ENCODE assay signal across 18 cellular contexts in genomic region chr17:9958586-9959281, GRCh38. TPM values are rescaled to one million over a fixed set of nuclear protein-coding genes. Genes with fewer than 3 reads are reported as not detected.
A peak's percentile ranks its signal among the peaks of the same experiment; 100 is the strongest.
DNase-seq lines count a peak whose midpoint lies in the region; ATAC-seq and TF ChIP-seq lines count a peak whose summit lies in the region.
"Had no signal": no experiment of that assay in that cellular context is flagged by ENCODE, and none has a peak within 500 bp of the region (broad histone marks: within the 10 kb centered on the region; RNA-seq: fewer than 3 reads in every experiment).

No MANE protein-coding gene starts in this region.

- H3K4me1 ChIP-seq in GM23338 (ENCODE audit: insufficient read depth) = peaks cover 16% of the 10 kb centered on the region

- H3K27ac ChIP-seq in GM23338 (ENCODE audit: low read depth) = no peak overlapping the region
- H3K27ac ChIP-seq in caudate nucleus (ENCODE audit: low read depth, low read length) = peak overlapping the region; percentile 71
- H3K27ac ChIP-seq: heart right ventricle, PC-9, WERI-Rb-1 had no signal

- DNase-seq in GM23338 (ENCODE audit: low spot score) (peak; percentile 65), caudate nucleus (lab: John Stamatoyannopoulos, UW) (peak in 48 of 61 donors; percentile 13 to 96 (median 70)), iPS-NIHi11 (ENCODE audit: low spot score) (peak; percentile 66), progenitor cell of endocrine pancreas (ENCODE audit: low spot score, unreplicated experiment) (no peak), dedifferentiated amniotic fluid mesenchymal stem cell (ENCODE audit: extremely low spot score) (no peak), GDM1 (lab: John Stamatoyannopoulos, UW) (no peak)
- DNase-seq in activated CD8-positive, alpha-beta memory T cell treated with anti-CD3 and anti-CD28 coated beads, Interleukin-2, amount 50 U/mL, for 48 hours = no peak
- DNase-seq: activated naive CD4-positive, alpha-beta T cell treated with Interleukin-2 at 50 U/mL for 16 hours; activated T-cell treated with anti-CD3 and anti-CD28 coated beads for 4 hours; COR-L47 had no signal

- peak overlapping the region; percentile 63 for H3K4me3 Mint-ChIP-seq in GM23338
- H3K4me3 Mint-ChIP-seq in progenitor cell of endocrine pancreas (ENCODE audit: low read depth) = peak overlapping the region; percentile 31
- H3K4me3 Mint-ChIP-seq: T-helper 1 cell treated with Interleukin-12 subunit alpha and Interleukin-12 subunit beta and Interleukin-4 antibody, amounts not matched to agents 30 μg/mL and 1 μg/mL, for 36 hours had no signal

- TF ChIP-seq CTCF in GM23338 (conservative IDR thresholded peaks at IDR 0.05; ENCODE audit: low read depth in 2 of 2) (no peak), progenitor cell of endocrine pancreas (IDR thresholded peaks at IDR 0.05; ENCODE audit: unreplicated experiment) (no peak)

- peaks cover 19% of the 10 kb centered on the region for H3K27me3 Mint-ChIP-seq in GM23338 (ENCODE audit: insufficient read depth, low read depth, poor library complexity)
- peaks cover 43% of the 10 kb centered on the region for H3K27me3 Mint-ChIP-seq in progenitor cell of endocrine pancreas

- H3K9me3 Mint-ChIP-seq in GM23338 (no peaks in the 10 kb centered on the region; the same call in 2 of the 3 replicates), progenitor cell of endocrine pancreas (ENCODE audit: low read depth) (no peaks in the 10 kb centered on the region)
- H3K9me3 Mint-ChIP-seq: T-helper 1 cell treated with Interleukin-12 subunit alpha and Interleukin-12 subunit beta and Interleukin-4 antibody, amounts not matched to agents 30 μg/mL and 1 μg/mL, for 36 hours had no signal

- H3K27ac Mint-ChIP-seq in GM23338 (no peak overlapping the region), progenitor cell of endocrine pancreas (no peak overlapping the region)
- H3K27ac Mint-ChIP-seq: T-helper 1 cell treated with Interleukin-12 subunit alpha and Interleukin-12 subunit beta and Interleukin-4 antibody, amounts not matched to agents 30 μg/mL and 1 μg/mL, for 36 hours had no signal

- H3F3A ChIP-seq in GM23338 (replicated peaks; ENCODE audit: low read depth) = no peaks in the 10 kb centered on the region

- no peaks in the 10 kb centered on the region for H3K79me2 ChIP-seq in GM23338 (replicated peaks; ENCODE audit: insufficient read depth)

- no peaks in the 10 kb centered on the region for H4K20me1 ChIP-seq in GM23338 (replicated peaks; ENCODE audit: insufficient read depth)

- no peaks in the 10 kb centered on the region for H3K36me3 Mint-ChIP-seq in GM23338 (ENCODE audit: low read depth)
- H3K36me3 Mint-ChIP-seq in progenitor cell of endocrine pancreas (ENCODE audit: insufficient read depth) = no peaks in the 10 kb centered on the region

- peak overlapping the region; percentile 85 for H3K4me2 ChIP-seq in GM23338
- H3K4me2 ChIP-seq: PC-9 had no signal

- no peaks in the 10 kb centered on the region for H3K27me3 ChIP-seq in GM23338 (ENCODE audit: insufficient read depth)

- ATAC-seq in GM23338 (peak; percentile 35), HG02884 (IDR thresholded peaks at IDR 0.05; ENCODE audit: unreplicated experiment) (no peak)

- H3K36me3 ChIP-seq in GM23338 (ENCODE audit: insufficient read depth) = no peaks in the 10 kb centered on the region
- H3K36me3 ChIP-seq: WERI-Rb-1 had no signal

- H3K4me1 Mint-ChIP-seq in GM23338 = peaks cover 34% of the 10 kb centered on the region
- H3K4me1 Mint-ChIP-seq in progenitor cell of endocrine pancreas (ENCODE audit: low read depth) = peaks cover 4% of the 10 kb centered on the region

- no peak overlapping the region for H2AFZ ChIP-seq in GM23338
- H2AFZ ChIP-seq: PC-9 had no signal

- no peaks in the 10 kb centered on the region for H3K9me2 ChIP-seq in GM23338 (ENCODE audit: insufficient read depth)

- peak overlapping the region; percentile 53 for H3K4me3 ChIP-seq in GM23338
- H3K4me3 ChIP-seq: heart right ventricle, PC-9 had no signal

TF ChIP-seq in GM23338, 12 proteins besides CTCF, POLR2A, EP300 and RAD21 (continues in another document):
- TF ChIP-seq POLR2AphosphoS5 (IDR thresholded peaks at IDR 0.05; ENCODE audit: low read depth) (no peak), ZNF114 (CRISPR knock-in tag; IDR thresholded peaks at IDR 0.05) (no peak), JUNB (IDR thresholded peaks at IDR 0.05; ENCODE audit: unreplicated experiment) (no peak), CREB1 (CRISPR knock-in tag; IDR thresholded peaks at IDR 0.05; ENCODE audit: low read depth) (no peak), EZH2 (IDR thresholded peaks at IDR 0.05; ENCODE audit: low read depth, unreplicated experiment) (no peak), ETS1 (IDR thresholded peaks at IDR 0.05) (no peak), NANOG (IDR thresholded peaks at IDR 0.05; ENCODE audit: borderline replicate concordance) (no peak), ZNF331 (CRISPR knock-in tag; IDR thresholded peaks at IDR 0.05; ENCODE audit: low read depth) (no peak)
- TF ChIP-seq, protein P1, sequence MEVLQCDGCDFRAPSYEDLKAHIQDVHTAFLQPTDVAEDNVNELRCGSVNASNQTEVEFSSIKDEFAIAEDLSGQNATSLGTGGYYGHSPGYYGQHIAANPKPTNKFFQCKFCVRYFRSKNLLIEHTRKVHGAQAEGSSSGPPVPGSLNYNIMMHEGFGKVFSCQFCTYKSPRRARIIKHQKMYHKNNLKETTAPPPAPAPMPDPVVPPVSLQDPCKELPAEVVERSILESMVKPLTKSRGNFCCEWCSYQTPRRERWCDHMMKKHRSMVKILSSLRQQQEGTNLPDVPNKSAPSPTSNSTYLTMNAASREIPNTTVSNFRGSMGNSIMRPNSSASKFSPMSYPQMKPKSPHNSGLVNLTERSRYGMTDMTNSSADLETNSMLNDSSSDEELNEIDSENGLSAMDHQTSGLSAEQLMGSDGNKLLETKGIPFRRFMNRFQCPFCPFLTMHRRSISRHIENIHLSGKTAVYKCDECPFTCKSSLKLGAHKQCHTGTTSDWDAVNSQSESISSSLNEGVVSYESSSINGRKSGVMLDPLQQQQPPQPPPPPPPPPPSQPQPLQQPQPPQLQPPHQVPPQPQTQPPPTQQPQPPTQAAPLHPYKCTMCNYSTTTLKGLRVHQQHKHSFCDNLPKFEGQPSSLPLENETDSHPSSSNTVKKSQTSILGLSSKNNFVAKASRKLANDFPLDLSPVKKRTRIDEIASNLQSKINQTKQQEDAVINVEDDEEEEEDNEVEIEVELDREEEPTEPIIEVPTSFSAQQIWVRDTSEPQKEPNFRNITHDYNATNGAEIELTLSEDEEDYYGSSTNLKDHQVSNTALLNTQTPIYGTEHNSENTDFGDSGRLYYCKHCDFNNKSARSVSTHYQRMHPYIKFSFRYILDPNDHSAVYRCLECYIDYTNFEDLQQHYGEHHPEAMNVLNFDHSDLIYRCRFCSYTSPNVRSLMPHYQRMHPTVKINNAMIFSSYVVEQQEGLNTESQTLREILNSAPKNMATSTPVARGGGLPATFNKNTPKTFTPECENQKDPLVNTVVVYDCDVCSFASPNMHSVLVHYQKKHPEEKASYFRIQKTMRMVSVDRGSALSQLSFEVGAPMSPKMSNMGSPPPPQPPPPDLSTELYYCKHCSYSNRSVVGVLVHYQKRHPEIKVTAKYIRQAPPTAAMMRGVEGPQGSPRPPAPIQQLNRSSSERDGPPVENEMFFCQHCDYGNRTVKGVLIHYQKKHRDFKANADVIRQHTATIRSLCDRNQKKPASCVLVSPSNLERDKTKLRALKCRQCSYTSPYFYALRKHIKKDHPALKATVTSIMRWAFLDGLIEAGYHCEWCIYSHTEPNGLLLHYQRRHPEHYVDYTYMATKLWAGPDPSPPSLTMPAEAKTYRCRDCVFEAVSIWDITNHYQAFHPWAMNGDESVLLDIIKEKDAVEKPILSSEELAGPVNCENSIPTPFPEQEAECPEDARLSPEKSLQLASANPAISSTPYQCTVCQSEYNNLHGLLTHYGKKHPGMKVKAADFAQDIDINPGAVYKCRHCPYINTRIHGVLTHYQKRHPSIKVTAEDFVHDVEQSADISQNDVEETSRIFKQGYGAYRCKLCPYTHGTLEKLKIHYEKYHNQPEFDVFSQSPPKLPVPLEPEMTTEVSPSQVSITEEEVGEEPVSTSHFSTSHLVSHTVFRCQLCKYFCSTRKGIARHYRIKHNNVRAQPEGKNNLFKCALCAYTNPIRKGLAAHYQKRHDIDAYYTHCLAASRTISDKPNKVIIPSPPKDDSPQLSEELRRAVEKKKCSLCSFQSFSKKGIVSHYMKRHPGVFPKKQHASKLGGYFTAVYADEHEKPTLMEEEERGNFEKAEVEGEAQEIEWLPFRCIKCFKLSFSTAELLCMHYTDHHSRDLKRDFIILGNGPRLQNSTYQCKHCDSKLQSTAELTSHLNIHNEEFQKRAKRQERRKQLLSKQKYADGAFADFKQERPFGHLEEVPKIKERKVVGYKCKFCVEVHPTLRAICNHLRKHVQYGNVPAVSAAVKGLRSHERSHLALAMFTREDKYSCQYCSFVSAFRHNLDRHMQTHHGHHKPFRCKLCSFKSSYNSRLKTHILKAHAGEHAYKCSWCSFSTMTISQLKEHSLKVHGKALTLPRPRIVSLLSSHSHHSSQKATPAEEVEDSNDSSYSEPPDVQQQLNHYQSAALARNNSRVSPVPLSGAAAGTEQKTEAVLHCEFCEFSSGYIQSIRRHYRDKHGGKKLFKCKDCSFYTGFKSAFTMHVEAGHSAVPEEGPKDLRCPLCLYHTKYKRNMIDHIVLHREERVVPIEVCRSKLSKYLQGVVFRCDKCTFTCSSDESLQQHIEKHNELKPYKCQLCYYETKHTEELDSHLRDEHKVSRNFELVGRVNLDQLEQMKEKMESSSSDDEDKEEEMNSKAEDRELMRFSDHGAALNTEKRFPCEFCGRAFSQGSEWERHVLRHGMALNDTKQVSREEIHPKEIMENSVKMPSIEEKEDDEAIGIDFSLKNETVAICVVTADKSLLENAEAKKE (CRISPR knock-in tag; IDR thresholded peaks at IDR 0.05) = no peak

RNA-seq across cellular contexts. Expression of gene RCVRN, which starts 53.7 kb away (rescaled TPM):
- not detected in 2 replicates for total RNA-seq in GM23338 (2014; rRNA removed; shearing (Covaris generic))
- polyA plus RNA-seq in GM23338 (2016; fragmentation: Nextera tagmentation; extraction: Ambion mirVana) = not detected in 2 replicates
- not detected in 2 replicates for total RNA-seq in progenitor cell of endocrine pancreas
- total RNA-seq: chondrocyte, Daoy, PC-9 had no signal
- polyA plus RNA-seq: aorta had no signal

Comparison
In these comparisons a context has a peak if more than half of its experiments do, and no peak if none do; other contexts are left out.
1. DNase-seq: peak in GM23338 (single experiment), caudate nucleus (48 of 61) and iPS-NIHi11 (single experiment); none in progenitor cell of endocrine pancreas (single experiment), dedifferentiated amniotic fluid mesenchymal stem cell (single experiment), GDM1 (single experiment) and activated CD8-positive, alpha-beta memory T cell treated with anti-CD3 and anti-CD28 coated beads, Interleukin-2, amount 50 U/mL, for 48 hours (single experiment).